In genomic region chr17:75917443-75918111, GRCh38 we compare ENCODE assay signal across 1 cellular context.
TF ChIP-seq lines count a peak whose summit lies in the region.

No MANE protein-coding gene starts in this region.

TF ChIP-seq in H1, 55 proteins besides CTCF, POLR2A, EP300 and RAD21:
- TF ChIP-seq SIN3A (conservative IDR thresholded peaks at IDR 0.05 in 1 of 2, IDR thresholded peaks at IDR 0.05 in 1 of 2; ENCODE audit: low read depth in 1 of 2, low read length in 2 of 2) = no peak
